Comparison of ENCODE assay signal across 1 cellular context in genomic region chr4:47010347-47011188, GRCh38.
A peak's percentile ranks its signal among the peaks of the same experiment; 100 is the strongest.
TF ChIP-seq lines count a peak whose summit lies in the region.

No MANE protein-coding gene starts in this region.

TF ChIP-seq in K562, 482 proteins besides CTCF, POLR2A, EP300 and RAD21 (continued from another document):
- TF ChIP-seq ELK1 (CRISPR knock-in tag; IDR thresholded peaks at IDR 0.05), result no peak
- TF ChIP-seq ZHX1 (conservative IDR thresholded peaks at IDR 0.05; ENCODE audit: low read length), result no peak
- TF ChIP-seq CHAMP1 (IDR thresholded peaks at IDR 0.05), result no peak
- no peak for TF ChIP-seq MTA2 (IDR thresholded peaks at IDR 0.05; ENCODE audit: low read depth)
- no peak for TF ChIP-seq ELF2 (CRISPR knock-in tag; IDR thresholded peaks at IDR 0.05)
- no peak for TF ChIP-seq RFX5 (IDR thresholded peaks at IDR 0.05; ENCODE audit: low read depth, low read length)
- no peak for TF ChIP-seq DDX20 (tag; IDR thresholded peaks at IDR 0.05; ENCODE audit: low read depth)
- no peak for TF ChIP-seq RBM39 (optimal IDR thresholded peaks at IDR 0.05; ENCODE audit: low read depth, low read length)
- TF ChIP-seq CEBPG (CRISPR knock-in tag; IDR thresholded peaks at IDR 0.05), result no peak
- TF ChIP-seq CEBPG (tag; conservative IDR thresholded peaks at IDR 0.05 in 1 of 2, IDR thresholded peaks at IDR 0.05 in 1 of 2), result 0 out of 4 replicates have a peak, but pooled peaks of 1 of the 2 experiments have one; percentile 14
- no peak for TF ChIP-seq ETV6 (IDR thresholded peaks at IDR 0.05; ENCODE audit: borderline replicate concordance in 1 of 2, low read depth in 2 of 2, low read length in 1 of 2)
- no peak for TF ChIP-seq ETV6 (CRISPR knock-in tag; IDR thresholded peaks at IDR 0.05; ENCODE audit: borderline replicate concordance)
- TF ChIP-seq CTBP1 (IDR thresholded peaks at IDR 0.05; ENCODE audit: borderline replicate concordance), result no peak
- TF ChIP-seq NR2C2 (CRISPR knock-in tag; IDR thresholded peaks at IDR 0.05), result no peak
- TF ChIP-seq NR2C2 (tag; IDR thresholded peaks at IDR 0.05), result peak; percentile 25; the same call in 1 of the 2 replicates
